ENCODE assay signal across 9 cellular contexts in the genomic region with DNA sequence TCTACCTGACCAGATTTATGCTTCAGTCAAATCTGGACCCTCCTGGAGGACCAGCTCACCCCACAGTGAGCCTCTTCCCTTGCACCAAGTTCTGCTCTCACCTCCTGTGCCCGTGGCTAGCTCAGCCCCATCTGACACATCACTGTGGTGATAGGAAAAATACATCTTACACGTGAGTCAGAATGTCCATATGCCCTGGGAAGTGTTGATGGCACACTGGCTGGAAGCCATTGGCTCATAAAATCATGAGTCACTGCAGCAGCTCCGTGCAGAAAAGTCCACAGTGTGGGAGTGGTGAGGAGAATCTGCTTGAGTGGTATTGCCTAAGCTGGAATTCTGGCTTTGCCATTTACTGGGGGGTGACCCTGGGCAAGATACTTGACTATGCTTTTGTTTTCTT. TPM values are rescaled to one million over a fixed set of nuclear protein-coding genes. Genes with fewer than 3 reads are reported as not detected.
DNase-seq lines count a peak whose midpoint lies in the region; ATAC-seq and TF ChIP-seq lines count a peak whose summit lies in the region.
"Had no signal": no experiment of that assay in that cellular context is flagged by ENCODE, and none has a peak within 500 bp of the region (broad histone marks: within the 10 kb centered on the region; RNA-seq: fewer than 3 reads in every experiment).

No MANE protein-coding gene starts in this region.

- peaks cover 11% of the 10 kb centered on the region for H3K4me1 Mint-ChIP-seq in activated CD8-positive, alpha-beta memory T cell treated with anti-CD3 and anti-CD28 coated beads, Interleukin-2, amount 10 ng/mL, durations not matched to agents 7 days and 5 days

- peak; percentile 62 for DNase-seq in activated CD8-positive, alpha-beta memory T cell treated with anti-CD3 and anti-CD28 coated beads for 24 hours
- no peak for DNase-seq in activated CD8-positive, alpha-beta memory T cell treated with anti-CD3 and anti-CD28 coated beads, Interleukin-2, amount 10 ng/mL, durations not matched to agents 7 days and 5 days
- DNase-seq in epithelial cell of prostate (ENCODE audit: low read depth, low spot score) = peak; percentile 95
- DNase-seq in renal cortical epithelial cell (ENCODE audit: low read depth) = peak; percentile 99
- DNase-seq in HuH-7 (ENCODE audit: low spot score) = no peak

- H3K27ac ChIP-seq in epithelial cell of prostate = no peak overlapping the region

- peaks cover 14% of the 10 kb centered on the region for H3K27me3 Mint-ChIP-seq in activated CD8-positive, alpha-beta memory T cell treated with anti-CD3 and anti-CD28 coated beads, Interleukin-2, amount 10 ng/mL, durations not matched to agents 7 days and 5 days

- H3K9me3 Mint-ChIP-seq in activated CD8-positive, alpha-beta memory T cell treated with anti-CD3 and anti-CD28 coated beads, Interleukin-2, amount 10 ng/mL, durations not matched to agents 7 days and 5 days (ENCODE audit: low read depth) = peaks cover 4% of the 10 kb centered on the region

- no peak for ATAC-seq in activated CD8-positive, alpha-beta memory T cell treated with anti-CD3 and anti-CD28 coated beads, Interleukin-2, amount 10 ng/mL, durations not matched to agents 7 days and 5 days
- ATAC-seq in SK-N-SH treated with all-trans-retinoic acid at 6 μM for 48 hours (peak; percentile 97), GM21526 (IDR thresholded peaks at IDR 0.05; ENCODE audit: low FRiP score, unreplicated experiment) (no peak), HG02885 (IDR thresholded peaks at IDR 0.05; ENCODE audit: poor library complexity, unreplicated experiment) (no peak)

- CTCF ChIA-PET in activated CD8-positive, alpha-beta memory T cell treated with anti-CD3 and anti-CD28 coated beads, Interleukin-2, amount 10 ng/mL, durations not matched to agents 7 days and 5 days (lab: Charles Lee) = no interaction called here

- no peak overlapping the region for H3K27ac Mint-ChIP-seq in activated CD8-positive, alpha-beta memory T cell treated with anti-CD3 and anti-CD28 coated beads, Interleukin-2, amount 10 ng/mL, durations not matched to agents 7 days and 5 days

- H3K36me3 Mint-ChIP-seq in activated CD8-positive, alpha-beta memory T cell treated with anti-CD3 and anti-CD28 coated beads, Interleukin-2, amount 10 ng/mL, durations not matched to agents 7 days and 5 days = peaks cover 1% of the 10 kb centered on the region

- no peak overlapping the region for H3K4me3 Mint-ChIP-seq in activated CD8-positive, alpha-beta memory T cell treated with anti-CD3 and anti-CD28 coated beads, Interleukin-2, amount 10 ng/mL, durations not matched to agents 7 days and 5 days

TF ChIP-seq in SK-N-SH treated with all-trans-retinoic acid at 6 μM for 48 hours, 23 proteins besides CTCF, POLR2A, EP300 and RAD21:
- TF ChIP-seq BACH2 (CRISPR knock-in tag; IDR thresholded peaks at IDR 0.05; ENCODE audit: borderline replicate concordance) = no peak
- peak; percentile 53; the same call in 1 of the 2 replicates for TF ChIP-seq ISL1 (CRISPR knock-in tag; IDR thresholded peaks at IDR 0.05)

RNA-seq across cellular contexts. Expression of gene RAPGEF4, which starts 42.6 kb away (rescaled TPM):
- under 1 TPM in 1 of 2 experiments, not detected in 1; 0.21 TPM for total RNA-seq in activated CD8-positive, alpha-beta memory T cell treated with anti-CD3 and anti-CD28 coated beads, Interleukin-2, amount 10 ng/mL, durations not matched to agents 7 days and 5 days
- total RNA-seq in renal cortical epithelial cell = under 0.01 and 1.2 TPM in 2 replicates
- total RNA-seq: activated CD8-positive, alpha-beta memory T cell treated with anti-CD3 and anti-CD28 coated beads for 36 hours had no signal

Comparison
In these comparisons a context has a peak if more than half of its experiments do, and no peak if none do; other contexts are left out.
1. DNase-seq: peak in activated CD8-positive, alpha-beta memory T cell treated with anti-CD3 and anti-CD28 coated beads for 24 hours (single experiment), epithelial cell of prostate (single experiment) and renal cortical epithelial cell (single experiment); none in activated CD8-positive, alpha-beta memory T cell treated with anti-CD3 and anti-CD28 coated beads, Interleukin-2, amount 10 ng/mL, durations not matched to agents 7 days and 5 days (single experiment) and HuH-7 (single experiment).